1 cellular context compared by ENCODE assay signal in genomic region chr1:17260264-17260663, GRCh38.
TF ChIP-seq lines count a peak whose summit lies in the region.

No MANE protein-coding gene starts in this region.

TF ChIP-seq in Ishikawa, 13 proteins besides CTCF, POLR2A, EP300 and RAD21 (continued from another document):
- peak; percentile 30; the same call in 1 of the 2 replicates for TF ChIP-seq USF1 (IDR thresholded peaks at IDR 0.05)
